Comparison of ENCODE assay signal across 23 cellular contexts in genomic region chr15:57339321-57339720, GRCh38. TPM values are rescaled to one million over a fixed set of nuclear protein-coding genes. Genes with fewer than 3 reads are reported as not detected.
"Had no signal": no experiment of that assay in that cellular context is flagged by ENCODE, and none has a peak within 500 bp of the region (broad histone marks: within the 10 kb centered on the region; RNA-seq: fewer than 3 reads in every experiment).

No MANE protein-coding gene starts in this region.

- H3K4me1 Mint-ChIP-seq: stimulated activated effector memory CD8-positive, alpha-beta T cell treated with anti-CD3 and anti-CD28 coated beads, Interleukin-12 subunit alpha, Interleukin-12 subunit beta, amount 100 ng/mL, for 72 hours had no signal

- H3K36me3 Mint-ChIP-seq: natural killer cell; neural progenitor cell; stimulated activated effector memory CD8-positive, alpha-beta T cell treated with anti-CD3 and anti-CD28 coated beads, Interleukin-12 subunit alpha, Interleukin-12 subunit beta, amount 100 ng/mL, for 72 hours; stimulated activated naive B cell treated with anti-CD40 and anti-IgM and Interleukin-4, amounts not matched to agents 10 μg/mL and 1 μg/mL and 100 μg/mL, for 72 hours had no signal

- H3K4me3 Mint-ChIP-seq: natural killer cell; nephron; neural progenitor cell; stimulated activated effector memory CD8-positive, alpha-beta T cell treated with anti-CD3 and anti-CD28 coated beads, Interleukin-12 subunit alpha, Interleukin-12 subunit beta, amount 100 ng/mL, for 72 hours; stimulated activated naive B cell treated with anti-CD40 and anti-IgM and Interleukin-4, amounts not matched to agents 10 μg/mL and 1 μg/mL and 100 μg/mL, for 72 hours; stimulated activated naive CD8-positive, alpha-beta T cell treated with anti-CD3 and anti-CD28 coated beads, Interleukin-15, Interleukin-2, amounts not matched to agents 100 ng/mL and 50 ng/mL, for 24 hours had no signal

- H3K27ac Mint-ChIP-seq: natural killer cell; nephron; neural progenitor cell; progenitor cell of endocrine pancreas; stimulated activated effector memory CD8-positive, alpha-beta T cell treated with anti-CD3 and anti-CD28 coated beads, Interleukin-12 subunit alpha, Interleukin-12 subunit beta, amount 100 ng/mL, for 72 hours; stimulated activated naive CD8-positive, alpha-beta T cell treated with anti-CD3 and anti-CD28 coated beads, Interleukin-15, Interleukin-2, amounts not matched to agents 100 ng/mL and 50 ng/mL, for 24 hours had no signal

- H3K9me3 Mint-ChIP-seq: natural killer cell; nephron; stimulated activated effector memory CD8-positive, alpha-beta T cell treated with anti-CD3 and anti-CD28 coated beads, Interleukin-12 subunit alpha, Interleukin-12 subunit beta, amount 100 ng/mL, for 72 hours; stimulated activated naive B cell treated with anti-CD40 and anti-IgM and Interleukin-4, amounts not matched to agents 10 μg/mL and 1 μg/mL and 100 μg/mL, for 72 hours; stimulated activated naive CD8-positive, alpha-beta T cell treated with anti-CD3 and anti-CD28 coated beads, Interleukin-15, Interleukin-2, amounts not matched to agents 100 ng/mL and 50 ng/mL, for 24 hours had no signal

- DNase-seq: natural killer cell; occipital lobe; ovary; psoas muscle; right lobe of liver; sigmoid colon; small intestine; stimulated activated CD4-positive, alpha-beta T cell treated with anti-CD3 and anti-CD28 coated beads, Interleukin-15, amount 100 ng/mL, for 24 hours; stimulated activated CD4-positive, alpha-beta T cell treated with anti-CD3 and anti-CD28 coated beads, Interleukin-2, amount 100 ng/mL, for 24 hours; stimulated activated CD4-positive, alpha-beta T cell treated with anti-CD3 and anti-CD28 coated beads, Interleukin-2, amount 100 ng/mL, for 48 hours; stimulated activated CD4-positive, alpha-beta T cell treated with anti-CD3 and anti-CD28 coated beads, Interleukin-4, amount 100 ng/mL, for 24 hours; stimulated activated naive B cell treated with anti-CD40 and anti-IgM and Interleukin-4, amounts not matched to agents 10 μg/mL and 1 μg/mL and 100 μg/mL, for 72 hours; stimulated activated naive CD4-positive, alpha-beta T cell treated with Interleukin-2 at 50 U/mL for 16 hours; stomach; thyroid gland; trophoblast cell; upper lobe of left lung; uterus had no signal

RNA-seq across cellular contexts. Expression of gene CGNL1, which starts 37.0 kb away (rescaled TPM):
- total RNA-seq: natural killer cell had no signal
